Comparison of ENCODE assay signal across 14 cellular contexts in the genomic region with DNA sequence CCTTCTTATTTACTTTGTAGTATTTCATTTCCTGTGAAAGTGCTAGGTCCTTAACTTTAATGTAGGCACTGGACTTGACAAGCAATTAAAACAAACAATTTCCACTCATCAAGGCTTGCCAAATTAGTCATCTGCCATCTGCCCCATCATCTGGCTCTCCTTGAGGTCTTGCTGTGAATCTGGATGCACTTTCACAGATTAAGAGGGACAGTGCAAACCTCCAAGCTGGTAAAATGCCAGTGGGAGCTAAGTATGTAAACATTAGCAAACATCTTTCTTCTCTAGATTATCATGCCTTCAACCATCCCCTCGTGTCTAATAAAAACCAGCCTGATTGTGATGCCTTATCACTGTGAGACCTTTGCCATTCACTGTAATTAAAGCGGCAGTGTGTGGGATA.
A peak's percentile ranks its signal among the peaks of the same experiment; 100 is the strongest.
DNase-seq lines count a peak whose midpoint lies in the region; ATAC-seq and TF ChIP-seq lines count a peak whose summit lies in the region.
"Had no signal": no experiment of that assay in that cellular context is flagged by ENCODE, and none has a peak within 500 bp of the region (broad histone marks: within the 10 kb centered on the region; RNA-seq: fewer than 3 reads in every experiment).

No MANE protein-coding gene starts in this region.

- POLR2A ChIA-PET in SK-N-SH (lab: Yijun Ruan, JAX) = no interaction called here

- H3K9me3 Mint-ChIP-seq in nephron progenitor cell = no peaks in the 10 kb centered on the region
- no peaks in the 10 kb centered on the region for H3K9me3 Mint-ChIP-seq in natural killer cell treated with Interleukin-12 subunit alpha and Interleukin-12 subunit beta and Interleukin-15 and Interleukin-18, amount 100 ng/mL, for 72 hours
- H3K9me3 Mint-ChIP-seq: activated naive CD8-positive, alpha-beta T cell treated with anti-CD3 and anti-CD28 coated beads, Interleukin-2, amount 50 U/mL, for 24 hours had no signal

- no peak overlapping the region for H3K9ac ChIP-seq in SK-N-SH

- intact Hi-C loops in posterior cingulate gyrus (cut with DNase I) = no loop called here

- H3K4me1 Mint-ChIP-seq in nephron progenitor cell = no peaks in the 10 kb centered on the region
- no peaks in the 10 kb centered on the region for H3K4me1 Mint-ChIP-seq in natural killer cell treated with Interleukin-12 subunit alpha and Interleukin-12 subunit beta and Interleukin-15 and Interleukin-18, amount 100 ng/mL, for 72 hours (ENCODE audit: low read depth in 2 of 2)
- H3K4me1 Mint-ChIP-seq: activated naive CD8-positive, alpha-beta T cell treated with anti-CD3 and anti-CD28 coated beads, Interleukin-2, amount 50 U/mL, for 24 hours; memory B cell; T-cell had no signal

- H3K9me2 ChIP-seq in SK-N-SH = no peaks in the 10 kb centered on the region

- H3K36me3 Mint-ChIP-seq in nephron progenitor cell (ENCODE audit: low read depth) = no peaks in the 10 kb centered on the region
- no peaks in the 10 kb centered on the region for H3K36me3 Mint-ChIP-seq in natural killer cell treated with Interleukin-12 subunit alpha and Interleukin-12 subunit beta and Interleukin-15 and Interleukin-18, amount 100 ng/mL, for 72 hours
- H3K36me3 Mint-ChIP-seq: memory B cell, T-cell had no signal

- ATAC-seq in GM19463 (IDR thresholded peaks at IDR 0.05; ENCODE audit: unreplicated experiment) = peak; percentile 29
- ATAC-seq in natural killer cell treated with Interleukin-12 subunit alpha and Interleukin-12 subunit beta and Interleukin-15 and Interleukin-18, amount 100 ng/mL, for 72 hours = no peak
- ATAC-seq: activated naive CD8-positive, alpha-beta T cell treated with anti-CD3 and anti-CD28 coated beads, Interleukin-2, amount 50 U/mL, for 24 hours; T-cell had no signal

- TF ChIP-seq CTCF in SK-N-SH (IDR thresholded peaks at IDR 0.05) = no peak
- TF ChIP-seq CTCF in nephron progenitor cell (IDR thresholded peaks at IDR 0.05) = no peak
- no peak for TF ChIP-seq CTCF in GM13977 (IDR thresholded peaks at IDR 0.05; ENCODE audit: extremely low read depth, insufficient read depth, missing control alignments)

- H3F3A ChIP-seq in SK-N-SH (replicated peaks; ENCODE audit: insufficient read depth) = no peaks in the 10 kb centered on the region

- 38% methylated on average over 2 of the region's 2 CpGs for WGBS in SK-N-SH (ENCODE audit: low lambda C conversion rate)

- H3K4me3 Mint-ChIP-seq in nephron progenitor cell = no peak overlapping the region
- no peak overlapping the region for H3K4me3 Mint-ChIP-seq in natural killer cell treated with Interleukin-12 subunit alpha and Interleukin-12 subunit beta and Interleukin-15 and Interleukin-18, amount 100 ng/mL, for 72 hours
- H3K4me3 Mint-ChIP-seq: activated naive CD8-positive, alpha-beta T cell treated with anti-CD3 and anti-CD28 coated beads, Interleukin-2, amount 50 U/mL, for 24 hours; memory B cell; T-cell had no signal

- no peak for TF ChIP-seq EP300 in SK-N-SH (IDR thresholded peaks at IDR 0.05; ENCODE audit: borderline replicate concordance in 1 of 2, low read depth in 1 of 2, low read length in 1 of 2)

- no peaks in the 10 kb centered on the region for H4K20me1 ChIP-seq in SK-N-SH (ENCODE audit: insufficient read depth)

- in situ Hi-C loops in GM13977 (cut with MboI; ENCODE audit: low pct_unique_long_range_greater_than_20kb, low sequenced_read_pairs, unreplicated experiment) = no loop called here

- TF ChIP-seq RAD21 in SK-N-SH (IDR thresholded peaks at IDR 0.05; ENCODE audit: low read length) = no peak

- peak overlapping the region; percentile 56 for H3K27ac Mint-ChIP-seq in nephron progenitor cell
- H3K27ac Mint-ChIP-seq in natural killer cell treated with Interleukin-12 subunit alpha and Interleukin-12 subunit beta and Interleukin-15 and Interleukin-18, amount 100 ng/mL, for 72 hours = no peak overlapping the region
- H3K27ac Mint-ChIP-seq: activated naive CD8-positive, alpha-beta T cell treated with anti-CD3 and anti-CD28 coated beads, Interleukin-2, amount 50 U/mL, for 24 hours; memory B cell; T-cell had no signal

- peaks cover 0 to 2% of the 10 kb centered on the region in 2 experiments; a peak in 2 of 4 replicates for H3K4me1 ChIP-seq in SK-N-SH (ENCODE audit: control insufficient read depth in 1 of 2, insufficient read depth in 2 of 2, low read depth in 1 of 2, low read length in 1 of 2)

- peak; percentile 68 for DNase-seq in NCI-H2029 treated with DMSO at 0.1 percent for 48 hours (lab: John Stamatoyannopoulos, UW)
- no peak for DNase-seq in SK-N-SH
- DNase-seq in nephron progenitor cell = no peak
- DNase-seq in GM13977 (ENCODE audit: low spot score) = no peak
- DNase-seq in natural killer cell treated with Interleukin-12 subunit alpha and Interleukin-12 subunit beta and Interleukin-15 and Interleukin-18, amount 100 ng/mL, for 72 hours (ENCODE audit: low spot score) = no peak
- no peak for DNase-seq in activated CD8-positive, alpha-beta memory T cell treated with anti-CD3 and anti-CD28 coated beads for 24 hours
- DNase-seq in posterior cingulate gyrus = no peak
- DNase-seq: activated naive CD8-positive, alpha-beta T cell treated with anti-CD3 and anti-CD28 coated beads, Interleukin-2, amount 50 U/mL, for 24 hours; effector memory CD4-positive, alpha-beta T cell; pancreas; stimulated activated CD4-positive, alpha-beta T cell treated with anti-CD3 and anti-CD28 coated beads, Interleukin-4, amount 100 ng/mL, for 24 hours; T-cell had no signal

- no peaks in the 10 kb centered on the region for H3K27me3 Mint-ChIP-seq in nephron progenitor cell (ENCODE audit: low read depth, poor library complexity)
- H3K27me3 Mint-ChIP-seq in natural killer cell treated with Interleukin-12 subunit alpha and Interleukin-12 subunit beta and Interleukin-15 and Interleukin-18, amount 100 ng/mL, for 72 hours = no peaks in the 10 kb centered on the region
- H3K27me3 Mint-ChIP-seq: activated naive CD8-positive, alpha-beta T cell treated with anti-CD3 and anti-CD28 coated beads, Interleukin-2, amount 50 U/mL, for 24 hours; memory B cell; T-cell had no signal

- H3K27me3 ChIP-seq in SK-N-SH (ENCODE audit: insufficient read depth) = no peaks in the 10 kb centered on the region
- H3K27me3 ChIP-seq: pancreas had no signal

- no peaks in the 10 kb centered on the region for H3K36me3 ChIP-seq in SK-N-SH (replicated peaks in 1 of 2; ENCODE audit: control insufficient read depth in 1 of 2, insufficient read depth in 2 of 2, low read length in 1 of 2)
- H3K36me3 ChIP-seq: pancreas had no signal

- H3K27ac ChIP-seq in SK-N-SH (ENCODE audit: low read depth in 2 of 2, low read length in 1 of 2) = no peak overlapping the region
- H3K27ac ChIP-seq: pancreas had no signal

- H2AFZ ChIP-seq in SK-N-SH (ENCODE audit: low read depth) = no peak overlapping the region

- no peaks in the 10 kb centered on the region; the same call in 1 of the 2 replicates for H3K9me3 ChIP-seq in SK-N-SH
- H3K9me3 ChIP-seq: pancreas had no signal

- no peak overlapping the region for H3K4me2 ChIP-seq in SK-N-SH

- no peaks in the 10 kb centered on the region for H3K79me2 ChIP-seq in SK-N-SH (ENCODE audit: insufficient read depth)

- CTCF ChIA-PET in SK-N-SH (lab: Yijun Ruan, JAX) = no interaction called here

- H3K4me3 ChIP-seq in SK-N-SH (ENCODE audit: low read depth in 2 of 2, low read length in 1 of 2) = no peak overlapping the region
- H3K4me3 ChIP-seq: pancreas had no signal

TF ChIP-seq in SK-N-SH, 30 proteins besides CTCF, POLR2A, EP300 and RAD21:
- TF ChIP-seq TCF12 (IDR thresholded peaks at IDR 0.05) = peak; percentile 45; the same call in 1 of the 2 replicates
- no peak for TF ChIP-seq EZH2phosphoT487 (IDR thresholded peaks at IDR 0.05; ENCODE audit: borderline replicate concordance, low read depth)
- TF ChIP-seq FOXJ3 (CRISPR knock-in tag; IDR thresholded peaks at IDR 0.05) = no peak
- TF ChIP-seq MAX (IDR thresholded peaks at IDR 0.05; ENCODE audit: low read depth) = no peak
- TF ChIP-seq, protein P1, sequence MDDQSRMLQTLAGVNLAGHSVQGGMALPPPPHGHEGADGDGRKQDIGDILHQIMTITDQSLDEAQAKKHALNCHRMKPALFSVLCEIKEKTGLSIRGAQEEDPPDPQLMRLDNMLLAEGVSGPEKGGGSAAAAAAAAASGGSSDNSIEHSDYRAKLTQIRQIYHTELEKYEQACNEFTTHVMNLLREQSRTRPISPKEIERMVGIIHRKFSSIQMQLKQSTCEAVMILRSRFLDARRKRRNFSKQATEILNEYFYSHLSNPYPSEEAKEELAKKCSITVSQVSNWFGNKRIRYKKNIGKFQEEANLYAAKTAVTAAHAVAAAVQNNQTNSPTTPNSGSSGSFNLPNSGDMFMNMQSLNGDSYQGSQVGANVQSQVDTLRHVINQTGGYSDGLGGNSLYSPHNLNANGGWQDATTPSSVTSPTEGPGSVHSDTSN (IDR thresholded peaks at IDR 0.05) = peak; percentile 37; the same call in 1 of the 2 replicates
